ENCODE assay signal across 20 cellular contexts in the genomic region with DNA sequence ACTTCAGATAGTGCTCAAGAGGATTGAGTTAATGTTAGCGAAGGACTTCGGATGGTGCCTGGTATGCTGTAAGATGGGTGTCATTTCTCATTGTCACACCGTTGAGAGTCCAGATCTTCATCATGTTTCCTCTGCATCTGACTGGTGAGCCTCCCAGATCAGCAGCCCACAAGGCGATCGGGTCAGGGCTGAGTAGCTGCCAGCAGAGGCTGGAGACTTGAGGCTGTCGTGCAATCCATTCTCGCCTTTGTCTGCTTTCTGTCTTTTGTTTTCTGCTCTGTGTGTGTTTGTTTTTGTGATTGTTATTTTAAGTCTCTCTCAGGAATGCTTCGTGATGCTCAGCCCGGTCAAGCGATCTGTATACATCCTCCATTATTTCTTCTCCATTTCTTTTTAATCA.
DNase-seq lines count a peak whose midpoint lies in the region; ATAC-seq, FAIRE-seq and TF ChIP-seq lines count a peak whose summit lies in the region.
"Had no signal": no experiment of that assay in that cellular context is flagged by ENCODE, and none has a peak within 500 bp of the region (broad histone marks: within the 10 kb centered on the region; RNA-seq: fewer than 3 reads in every experiment).

No MANE protein-coding gene starts in this region.

- H3K36me3 ChIP-seq in HAP-1 (replicated peaks) (no peaks in the 10 kb centered on the region), iPS-18a (ENCODE audit: control insufficient read depth, low read depth, low read length) (no peaks in the 10 kb centered on the region), HepG2 (replicated peaks in 1 of 2; ENCODE audit: control insufficient read depth in 1 of 2, insufficient read depth in 2 of 2, low read length in 2 of 2) (no peaks in the 10 kb centered on the region)
- H3K36me3 ChIP-seq: MG63 had no signal

- H3K4me2 ChIP-seq in HepG2 (ENCODE audit: low read depth, low read length), result no peak overlapping the region
- H3K4me2 ChIP-seq: KMS-11 had no signal

- ATAC-seq in WTC11, result peak; percentile 69
- peak; percentile 41 for ATAC-seq in sciatic nerve
- no peak for ATAC-seq in HG03175 (IDR thresholded peaks at IDR 0.05; ENCODE audit: unreplicated experiment)
- ATAC-seq in GM19035 (IDR thresholded peaks at IDR 0.05; ENCODE audit: unreplicated experiment), result no peak
- ATAC-seq in HepG2, result no peak

- peak overlapping the region; percentile 18 for H3K4me3 Mint-ChIP-seq in WTC11

- DNase-seq in HAP-1 (ENCODE audit: low spot score in 2 of 2), result peak; percentile 63 to 67
- peak; percentile 46 for DNase-seq in WTC11 (ENCODE audit: low spot score)
- DNase-seq in sciatic nerve (ENCODE audit: low spot score), result no peak
- DNase-seq in HepG2 (ENCODE audit: low spot score), result no peak
- DNase-seq: AML-193, Calu3, DMS79, GM23248, MG63, NCI-H1092 treated with DMSO at 0.1 percent for 48 hours, NCI-H1694, NCI-H2107, NCI-H345, NCI-H526 treated with DMSO at 0.1 percent for 48 hours had no signal

- TF ChIP-seq RAD21 in HepG2 (CRISPR knock-in tag; IDR thresholded peaks at IDR 0.05), result no peak

- H3K27me3 Mint-ChIP-seq in WTC11 (ENCODE audit: low read depth), result no peaks in the 10 kb centered on the region

- H3K27ac ChIP-seq in iPS-18a (ENCODE audit: low read length) (no peak overlapping the region), HepG2 (ENCODE audit: extremely low read length, insufficient read depth, low read length) (no peak overlapping the region)
- H3K27ac ChIP-seq: GM23248, KMS-11 had no signal

- no peak for FAIRE-seq in HepG2 (lab: Jason Lieb, UNC)
- FAIRE-seq: G401.6, GM12891 had no signal

- H3K4me3 ChIP-seq in HAP-1, result no peak overlapping the region
- H3K4me3 ChIP-seq in iPS-18a (ENCODE audit: low read length), result peak overlapping the region; percentile 26
- H3K4me3 ChIP-seq in HepG2 (replicated peaks in 1 of 3; ENCODE audit: insufficient read depth in 1 of 3, low read depth in 2 of 3, low read length in 3 of 3), result no peak overlapping the region
- H3K4me3 ChIP-seq: GM23248, MG63 had no signal

- H3K4me1 ChIP-seq in HAP-1 (peaks cover 31% of the 10 kb centered on the region), iPS-18a (ENCODE audit: control insufficient read depth, low read depth, low read length) (peaks cover 53% of the 10 kb centered on the region), HepG2 (ENCODE audit: insufficient read depth, low read length) (no peaks in the 10 kb centered on the region)

- WGBS in HepG2 (ENCODE audit: low lambda C conversion rate), result 55% methylated on average over 10 of the region's 10 CpGs

- peaks cover 8% of the 10 kb centered on the region; the same call in 1 of the 2 replicates for H3K36me3 Mint-ChIP-seq in WTC11

- no peak for TF ChIP-seq EP300 in HepG2 (IDR thresholded peaks at IDR 0.05; ENCODE audit: low read depth in 2 of 2, low read length in 2 of 2)
- TF ChIP-seq EP300 in HepG2 (CRISPR knock-in tag; IDR thresholded peaks at IDR 0.05; ENCODE audit: borderline replicate concordance), result no peak

- H3K79me2 ChIP-seq in HepG2 (ENCODE audit: insufficient read depth, low read length), result no peaks in the 10 kb centered on the region

- H3K27me3 ChIP-seq in HAP-1 (ENCODE audit: low read depth) (no peaks in the 10 kb centered on the region), iPS-18a (ENCODE audit: control insufficient read depth, insufficient read depth, low read length) (no peaks in the 10 kb centered on the region), HepG2 (ENCODE audit: control insufficient read depth in 1 of 2, insufficient read depth in 2 of 2, low read length in 2 of 2) (peaks cover 0 to 7% of the 10 kb centered on the region in 2 experiments; a peak in 3 of 5 replicates)

- H3K9me3 Mint-ChIP-seq in WTC11, result no peaks in the 10 kb centered on the region

- no peaks in the 10 kb centered on the region for H3K9me3 ChIP-seq in HAP-1
- H3K9me3 ChIP-seq in iPS-18a (ENCODE audit: control insufficient read depth, low read depth, low read length), result no peaks in the 10 kb centered on the region
- no peaks in the 10 kb centered on the region for H3K9me3 ChIP-seq in HepG2 (ENCODE audit: low read length)
- H3K9me3 ChIP-seq: MG63 had no signal

- H2AFZ ChIP-seq in HepG2 (ENCODE audit: low read length), result no peak overlapping the region
- H2AFZ ChIP-seq: GM23248 had no signal

- POLR2A ChIA-PET in WTC11 (lab: Charles Lee) (interaction anchor here (1.4 to 1.9 kb wide), 2 partner anchors 24 to 41 kb away, joined by 3 to 9 read pairs; no protein-coding TSS in a partner anchor), HepG2 (lab: Yijun Ruan, JAX) (no interaction called here)

- H3K27ac Mint-ChIP-seq in WTC11, result peak overlapping the region; percentile 84

- CTCF ChIA-PET in WTC11 (lab: Charles Lee) (interaction anchor here (1.0 to 3.3 kb wide), 10 partner anchors 11 to 167 kb away, joined by 3 to 17 read pairs (median 6); a partner anchor contains a TSS), HepG2 (lab: Yijun Ruan, JAX; ENCODE audit: low intra/inter-chr PET ratio, low total read pairs) (no interaction called here)

- TF ChIP-seq CTCF in WTC11 (IDR thresholded peaks at IDR 0.05), result no peak
- TF ChIP-seq CTCF in HepG2 (CRISPR knock-in tag; IDR thresholded peaks at IDR 0.05), result no peak

- TF ChIP-seq POLR2A in HepG2 (IDR thresholded peaks at IDR 0.05; ENCODE audit: insufficient read depth in 1 of 2, low read depth in 2 of 2, low read length in 2 of 2), result no peak

- H3K4me1 Mint-ChIP-seq in WTC11, result peaks cover 80% of the 10 kb centered on the region

- in situ Hi-C loops in HAP-1 (cut with MboI; ENCODE audit: low sequenced_read_pairs), result no loop called here
- in situ Hi-C loops in HepG2 (cut with HindIII; ENCODE audit: extremely low pct_ligation_motif_present, low pct_unique_long_range_greater_than_20kb), result no loop called here

- no TSS peak for BruUV-seq in HepG2 (replicated peaks; lab: Mats Ljungman, UMichigan)

- H4K20me1 ChIP-seq in HepG2 (ENCODE audit: insufficient read depth, low read length), result no peaks in the 10 kb centered on the region

- H3K9ac ChIP-seq in iPS-18a (ENCODE audit: low read length) (peak overlapping the region; percentile 7), HepG2 (ENCODE audit: insufficient read depth, low read depth, low read length) (no peak overlapping the region)
- H3K9ac ChIP-seq: GM23248, KMS-11 had no signal

- intact Hi-C loops in sciatic nerve (cut with DNase I) (no loop called here), HepG2 (cut with micrococcal nuclease; ENCODE audit: unreplicated experiment) (no loop called here)

TF ChIP-seq in WTC11, 78 proteins besides CTCF, POLR2A, EP300 and RAD21 (continues in another document):
- TF ChIP-seq, protein P1, sequence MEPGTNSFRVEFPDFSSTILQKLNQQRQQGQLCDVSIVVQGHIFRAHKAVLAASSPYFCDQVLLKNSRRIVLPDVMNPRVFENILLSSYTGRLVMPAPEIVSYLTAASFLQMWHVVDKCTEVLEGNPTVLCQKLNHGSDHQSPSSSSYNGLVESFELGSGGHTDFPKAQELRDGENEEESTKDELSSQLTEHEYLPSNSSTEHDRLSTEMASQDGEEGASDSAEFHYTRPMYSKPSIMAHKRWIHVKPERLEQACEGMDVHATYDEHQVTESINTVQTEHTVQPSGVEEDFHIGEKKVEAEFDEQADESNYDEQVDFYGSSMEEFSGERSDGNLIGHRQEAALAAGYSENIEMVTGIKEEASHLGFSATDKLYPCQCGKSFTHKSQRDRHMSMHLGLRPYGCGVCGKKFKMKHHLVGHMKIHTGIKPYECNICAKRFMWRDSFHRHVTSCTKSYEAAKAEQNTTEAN (CRISPR knock-in tag; IDR thresholded peaks at IDR 0.05), result no peak
- TF ChIP-seq HMGA2 (CRISPR knock-in tag; IDR thresholded peaks at IDR 0.05) (no peak), GABPB1 (CRISPR knock-in tag; IDR thresholded peaks at IDR 0.05) (no peak), SMAD3 (CRISPR knock-in tag; IDR thresholded peaks at IDR 0.05; ENCODE audit: borderline replicate concordance) (no peak)
- TF ChIP-seq, protein P2, sequence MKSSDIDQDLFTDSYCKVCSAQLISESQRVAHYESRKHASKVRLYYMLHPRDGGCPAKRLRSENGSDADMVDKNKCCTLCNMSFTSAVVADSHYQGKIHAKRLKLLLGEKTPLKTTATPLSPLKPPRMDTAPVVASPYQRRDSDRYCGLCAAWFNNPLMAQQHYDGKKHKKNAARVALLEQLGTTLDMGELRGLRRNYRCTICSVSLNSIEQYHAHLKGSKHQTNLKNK (CRISPR knock-in tag; IDR thresholded peaks at IDR 0.05), result no peak

TF ChIP-seq in HepG2, 621 proteins besides CTCF, POLR2A, EP300 and RAD21 (continues in another document):
- no peak for TF ChIP-seq MIER3 (CRISPR knock-in tag; IDR thresholded peaks at IDR 0.05; ENCODE audit: borderline replicate concordance)
- TF ChIP-seq SIX1 (CRISPR knock-in tag; IDR thresholded peaks at IDR 0.05; ENCODE audit: borderline replicate concordance), result no peak
- TF ChIP-seq PHF5A (CRISPR knock-in tag; IDR thresholded peaks at IDR 0.05; ENCODE audit: low read depth, unreplicated experiment), result no peak
- no peak for TF ChIP-seq BCL6 (CRISPR knock-in tag; IDR thresholded peaks at IDR 0.05)
- no peak for TF ChIP-seq ZNF234 (CRISPR knock-in tag; conservative IDR thresholded peaks at IDR 0.05)
- TF ChIP-seq MAF1 (CRISPR knock-in tag; IDR thresholded peaks at IDR 0.05; ENCODE audit: borderline replicate concordance), result no peak
- no peak for TF ChIP-seq BRCA1 (CRISPR knock-in tag; IDR thresholded peaks at IDR 0.05)
- TF ChIP-seq, protein P3, sequence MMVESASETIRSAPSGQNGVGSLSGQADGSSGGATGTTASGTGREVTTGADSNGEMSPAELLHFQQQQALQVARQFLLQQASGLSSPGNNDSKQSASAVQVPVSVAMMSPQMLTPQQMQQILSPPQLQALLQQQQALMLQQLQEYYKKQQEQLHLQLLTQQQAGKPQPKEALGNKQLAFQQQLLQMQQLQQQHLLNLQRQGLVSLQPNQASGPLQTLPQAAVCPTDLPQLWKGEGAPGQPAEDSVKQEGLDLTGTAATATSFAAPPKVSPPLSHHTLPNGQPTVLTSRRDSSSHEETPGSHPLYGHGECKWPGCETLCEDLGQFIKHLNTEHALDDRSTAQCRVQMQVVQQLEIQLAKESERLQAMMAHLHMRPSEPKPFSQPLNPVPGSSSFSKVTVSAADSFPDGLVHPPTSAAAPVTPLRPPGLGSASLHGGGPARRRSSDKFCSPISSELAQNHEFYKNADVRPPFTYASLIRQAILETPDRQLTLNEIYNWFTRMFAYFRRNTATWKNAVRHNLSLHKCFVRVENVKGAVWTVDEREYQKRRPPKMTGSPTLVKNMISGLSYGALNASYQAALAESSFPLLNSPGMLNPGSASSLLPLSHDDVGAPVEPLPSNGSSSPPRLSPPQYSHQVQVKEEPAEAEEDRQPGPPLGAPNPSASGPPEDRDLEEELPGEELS (CRISPR knock-in tag; IDR thresholded peaks at IDR 0.05), result no peak

Comparison
In these comparisons a context has a peak if more than half of its experiments do, and no peak if none do; other contexts are left out.
1. DNase-seq: peak in HAP-1 (2 of 2) and WTC11 (single experiment); none in sciatic nerve (single experiment) and HepG2 (single experiment).
2. ATAC-seq: peak in WTC11 (single experiment) and sciatic nerve (single experiment); none in HG03175 (single experiment), GM19035 (single experiment) and HepG2 (single experiment).